ENCODE assay signal across 21 cellular contexts in the genomic region with DNA sequence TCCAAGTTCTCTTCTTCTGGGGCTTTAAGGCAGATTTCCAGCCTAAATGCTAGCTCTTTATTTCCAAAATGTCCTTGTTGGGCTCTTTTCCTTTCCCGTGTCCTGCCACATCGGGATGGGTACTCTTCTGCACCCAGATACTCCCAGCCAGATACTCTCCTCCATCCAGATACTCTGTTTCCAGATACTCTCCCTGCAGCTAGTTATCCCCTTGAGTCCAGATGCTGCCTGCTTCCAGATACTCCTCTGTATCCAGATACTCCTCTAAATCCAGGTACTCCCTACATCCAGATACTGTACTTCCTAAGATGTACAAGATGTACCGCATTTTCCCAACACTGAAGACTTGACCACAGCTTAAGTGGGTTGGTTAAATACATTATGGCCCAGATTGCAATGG. TPM values are rescaled to one million over a fixed set of nuclear protein-coding genes. Genes with fewer than 3 reads are reported as not detected.
DNase-seq lines count a peak whose midpoint lies in the region; ATAC-seq, FAIRE-seq and TF ChIP-seq lines count a peak whose summit lies in the region.
"Had no signal": no experiment of that assay in that cellular context is flagged by ENCODE, and none has a peak within 500 bp of the region (broad histone marks: within the 10 kb centered on the region; RNA-seq: fewer than 3 reads in every experiment).

No MANE protein-coding gene starts in this region.

- no peak overlapping the region for H3K4me3 Mint-ChIP-seq in activated CD4-positive, alpha-beta T cell treated with anti-CD3 and anti-CD28 coated beads, Interleukin-2, amount 10 ng/mL, durations not matched to agents 24 days and 14 days
- no peak overlapping the region for H3K4me3 Mint-ChIP-seq in activated T-helper 17 cell treated with anti-CD3 and anti-CD28 coated beads, Interleukin-2, amount 50 U/mL, for 72 hours
- H3K4me3 Mint-ChIP-seq: B cell; CD4-positive, CD25-positive, alpha-beta regulatory T cell; CD8-positive, alpha-beta T cell; HFFc6 had no signal

- no peak for TF ChIP-seq POLR2A in GM12892 (IDR thresholded peaks at IDR 0.05; ENCODE audit: low read depth, low read length)

- ATAC-seq in activated T-helper 17 cell treated with anti-CD3 and anti-CD28 coated beads, Interleukin-2, amount 50 U/mL, for 72 hours (replicated peaks): no peak
- ATAC-seq: CD8-positive, alpha-beta T cell; HCT116 had no signal

- peaks cover 6% of the 10 kb centered on the region for H3K4me1 Mint-ChIP-seq in activated CD4-positive, alpha-beta T cell treated with anti-CD3 and anti-CD28 coated beads, Interleukin-2, amount 10 ng/mL, durations not matched to agents 24 days and 14 days
- H3K4me1 Mint-ChIP-seq in activated T-helper 17 cell treated with anti-CD3 and anti-CD28 coated beads, Interleukin-2, amount 50 U/mL, for 72 hours: peaks cover 5% of the 10 kb centered on the region
- H3K4me1 Mint-ChIP-seq: B cell had no signal

- H3K36me3 Mint-ChIP-seq in activated CD4-positive, alpha-beta T cell treated with anti-CD3 and anti-CD28 coated beads, Interleukin-2, amount 10 ng/mL, durations not matched to agents 24 days and 14 days (ENCODE audit: low read depth): peaks cover 49% of the 10 kb centered on the region
- peaks cover 66% of the 10 kb centered on the region for H3K36me3 Mint-ChIP-seq in activated T-helper 17 cell treated with anti-CD3 and anti-CD28 coated beads, Interleukin-2, amount 50 U/mL, for 72 hours (ENCODE audit: low read depth)

- DNase-seq in activated CD4-positive, alpha-beta T cell treated with anti-CD3 and anti-CD28 coated beads, Interleukin-2, amount 10 ng/mL, durations not matched to agents 24 days and 14 days: no peak
- DNase-seq in activated CD4-positive, alpha-beta T cell treated with anti-CD3 and anti-CD28 coated beads for 48 hours: no peak
- no peak for DNase-seq in GM12892 (ENCODE audit: insufficient read length)
- DNase-seq in stimulated activated CD4-positive, alpha-beta T cell treated with anti-CD3 and anti-CD28 coated beads, Interleukin-1b, Interleukin-23, amount 100 ng/mL, for 48 hours: no peak
- no peak for DNase-seq in hippocampal formation (lab: John Stamatoyannopoulos, UW)
- DNase-seq: Caco-2; CD4-positive, CD25-positive, alpha-beta regulatory T cell; CD8-positive, alpha-beta T cell; DMS153; DND-41; GM23248; H7; HFFc6 had no signal

- intact Hi-C loops in activated CD4-positive, alpha-beta T cell treated with anti-CD3 and anti-CD28 coated beads, Interleukin-2, amount 10 ng/mL, durations not matched to agents 24 days and 14 days (cut with micrococcal nuclease): no loop called here

- peak overlapping the region; percentile 26 for H3K27ac Mint-ChIP-seq in activated CD4-positive, alpha-beta T cell treated with anti-CD3 and anti-CD28 coated beads, Interleukin-2, amount 10 ng/mL, durations not matched to agents 24 days and 14 days
- H3K27ac Mint-ChIP-seq in activated T-helper 17 cell treated with anti-CD3 and anti-CD28 coated beads, Interleukin-2, amount 50 U/mL, for 72 hours: peak overlapping the region; percentile 13
- H3K27ac Mint-ChIP-seq: B cell; CD8-positive, alpha-beta T cell; HFFc6 had no signal

- H3K27me3 Mint-ChIP-seq in activated CD4-positive, alpha-beta T cell treated with anti-CD3 and anti-CD28 coated beads, Interleukin-2, amount 10 ng/mL, durations not matched to agents 24 days and 14 days: no peaks in the 10 kb centered on the region
- H3K27me3 Mint-ChIP-seq in activated T-helper 17 cell treated with anti-CD3 and anti-CD28 coated beads, Interleukin-2, amount 50 U/mL, for 72 hours: no peaks in the 10 kb centered on the region
- H3K27me3 Mint-ChIP-seq: B cell; CD4-positive, CD25-positive, alpha-beta regulatory T cell had no signal

- H3K9me3 Mint-ChIP-seq in activated CD4-positive, alpha-beta T cell treated with anti-CD3 and anti-CD28 coated beads, Interleukin-2, amount 10 ng/mL, durations not matched to agents 24 days and 14 days: no peaks in the 10 kb centered on the region
- no peaks in the 10 kb centered on the region for H3K9me3 Mint-ChIP-seq in activated T-helper 17 cell treated with anti-CD3 and anti-CD28 coated beads, Interleukin-2, amount 50 U/mL, for 72 hours
- H3K9me3 Mint-ChIP-seq: CD8-positive, alpha-beta T cell; HFFc6 had no signal

- FAIRE-seq in GM12892 (lab: Jason Lieb, UNC): peak; percentile 27
- FAIRE-seq: A204.1, G401.6, GM19239, H1 had no signal

RNA-seq across cellular contexts. Expression of gene XG, which starts 10.5 kb away (rescaled TPM):
- total RNA-seq in activated CD4-positive, alpha-beta T cell treated with anti-CD3 and anti-CD28 coated beads, Interleukin-2, amount 10 ng/mL, durations not matched to agents 24 days and 14 days: not detected in 2 replicates
- not detected for polyA plus RNA-seq in GM12892 (2012; ENCODE audit: missing spikeins)
- total RNA-seq in activated T-helper 17 cell treated with anti-CD3 and anti-CD28 coated beads, Interleukin-2, amount 50 U/mL, for 72 hours: under 1 TPM in 1 of 2 donors, not detected in 1; 0.34 TPM
- total RNA-seq: B cell; CD4-positive, CD25-positive, alpha-beta regulatory T cell; CD8-positive, alpha-beta T cell had no signal
- polyA plus RNA-seq: AG04450; CD4-positive, CD25-positive, alpha-beta regulatory T cell had no signal

RNA-seq across cellular contexts. Expression of gene CD99, which starts 50.3 kb away (rescaled TPM):
- 361 and 371 TPM in 2 replicates for total RNA-seq in activated CD4-positive, alpha-beta T cell treated with anti-CD3 and anti-CD28 coated beads, Interleukin-2, amount 10 ng/mL, durations not matched to agents 24 days and 14 days
- polyA plus RNA-seq in GM12892 (2012; ENCODE audit: missing spikeins): 113 TPM
- total RNA-seq in activated T-helper 17 cell treated with anti-CD3 and anti-CD28 coated beads, Interleukin-2, amount 50 U/mL, for 72 hours: 100 to 1,000 TPM; 157 to 231 TPM
